Comparison of ENCODE assay signal across 1 cellular context in the genomic region with DNA sequence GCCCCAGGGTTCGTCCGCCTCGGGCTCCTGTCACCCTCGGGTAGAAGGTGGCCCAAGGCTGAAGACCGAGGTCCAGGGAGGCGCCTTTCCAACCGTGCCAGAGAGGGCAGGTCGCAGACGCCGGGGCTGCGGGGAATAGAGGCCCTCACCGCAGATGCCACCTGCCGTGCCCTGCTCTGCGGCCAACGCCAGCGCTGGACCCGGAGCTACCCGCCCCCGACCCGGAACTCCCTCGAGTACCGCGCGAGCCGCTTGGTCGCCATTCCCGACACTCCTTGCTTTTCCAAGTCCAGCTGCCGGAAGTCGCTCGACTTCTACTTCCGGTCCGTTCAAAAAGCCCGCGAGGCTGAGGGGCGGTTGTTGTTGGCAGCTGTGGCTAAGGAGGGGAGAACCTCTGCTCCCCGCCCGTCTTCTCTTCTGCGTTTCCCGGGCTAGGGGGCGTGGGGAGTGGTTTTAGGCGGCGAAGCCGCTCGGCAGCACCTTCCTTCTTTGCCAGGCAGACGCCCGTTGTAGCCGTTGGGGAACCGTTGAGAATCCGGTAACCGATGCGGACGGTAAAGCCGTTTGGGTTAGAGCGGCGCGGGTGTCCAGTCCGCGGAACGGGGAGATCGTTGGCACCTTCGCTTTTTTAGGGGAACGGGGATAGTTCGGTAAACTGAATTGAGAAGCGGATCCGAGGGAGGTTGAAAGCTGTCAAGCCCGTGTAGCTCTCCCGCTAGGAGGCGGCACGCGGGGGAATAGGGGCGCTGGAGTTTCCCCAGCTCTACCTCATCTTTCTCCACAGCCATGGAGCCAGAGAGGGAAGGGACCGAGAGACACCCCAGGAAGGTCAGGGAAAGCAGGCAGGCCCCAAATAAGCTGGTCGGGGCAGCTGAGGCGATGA.
TF ChIP-seq lines count a peak whose summit lies in the region.

A gene with protein sequence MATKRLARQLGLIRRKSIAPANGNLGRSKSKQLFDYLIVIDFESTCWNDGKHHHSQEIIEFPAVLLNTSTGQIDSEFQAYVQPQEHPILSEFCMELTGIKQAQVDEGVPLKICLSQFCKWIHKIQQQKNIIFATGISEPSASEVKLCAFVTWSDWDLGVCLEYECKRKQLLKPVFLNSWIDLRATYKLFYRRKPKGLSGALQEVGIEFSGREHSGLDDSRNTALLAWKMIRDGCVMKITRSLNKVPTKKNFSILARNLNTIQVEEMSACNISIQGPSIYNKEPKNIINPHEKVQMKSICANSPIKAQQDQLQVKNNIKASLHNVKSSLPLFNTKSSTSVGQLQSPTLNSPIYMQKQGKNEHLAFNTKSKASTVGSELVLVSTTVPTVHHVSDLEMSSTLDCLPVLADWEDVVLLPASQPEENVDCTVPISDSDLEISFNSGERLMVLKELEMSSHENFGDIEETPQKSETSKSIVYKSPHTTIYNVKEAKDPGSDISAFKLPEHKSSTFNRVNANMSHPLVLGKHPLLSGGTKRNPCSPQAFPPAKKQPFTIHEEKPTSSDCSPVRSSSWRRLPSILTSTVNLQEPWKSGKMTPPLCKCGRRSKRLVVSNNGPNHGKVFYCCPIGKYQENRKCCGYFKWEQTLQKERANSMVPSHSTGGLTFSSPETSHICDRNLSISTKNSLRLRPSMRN (minus strand): TSS at position 305 of the 883 bp plus-strand sequence. CDS start 42 bp downstream, at position 263.
A gene with protein sequence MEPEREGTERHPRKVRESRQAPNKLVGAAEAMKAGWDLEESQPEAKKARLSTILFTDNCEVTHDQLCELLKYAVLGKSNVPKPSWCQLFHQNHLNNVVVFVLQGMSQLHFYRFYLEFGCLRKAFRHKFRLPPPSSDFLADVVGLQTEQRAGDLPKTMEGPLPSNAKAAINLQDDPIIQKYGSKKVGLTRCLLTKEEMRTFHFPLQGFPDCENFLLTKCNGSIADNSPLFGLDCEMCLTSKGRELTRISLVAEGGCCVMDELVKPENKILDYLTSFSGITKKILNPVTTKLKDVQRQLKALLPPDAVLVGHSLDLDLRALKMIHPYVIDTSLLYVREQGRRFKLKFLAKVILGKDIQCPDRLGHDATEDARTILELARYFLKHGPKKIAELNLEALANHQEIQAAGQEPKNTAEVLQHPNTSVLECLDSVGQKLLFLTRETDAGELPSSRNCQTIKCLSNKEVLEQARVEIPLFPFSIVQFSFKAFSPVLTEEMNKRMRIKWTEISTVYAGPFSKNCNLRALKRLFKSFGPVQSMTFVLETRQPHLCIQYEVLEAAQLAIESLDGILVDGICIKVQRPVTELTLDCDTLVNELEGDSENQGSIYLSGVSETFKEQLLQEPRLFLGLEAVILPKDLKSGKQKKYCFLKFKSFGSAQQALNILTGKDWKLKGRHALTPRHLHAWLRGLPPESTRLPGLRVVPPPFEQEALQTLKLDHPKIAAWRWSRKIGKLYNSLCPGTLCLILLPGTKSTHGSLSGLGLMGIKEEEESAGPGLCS (plus strand): TSS at position 360 of the 883 bp plus-strand sequence. CDS start 427 bp downstream, at position 787.

TF ChIP-seq in K562, 482 proteins besides CTCF, POLR2A, EP300 and RAD21 (continued from another document and continues in another):
- TF ChIP-seq, protein P1, sequence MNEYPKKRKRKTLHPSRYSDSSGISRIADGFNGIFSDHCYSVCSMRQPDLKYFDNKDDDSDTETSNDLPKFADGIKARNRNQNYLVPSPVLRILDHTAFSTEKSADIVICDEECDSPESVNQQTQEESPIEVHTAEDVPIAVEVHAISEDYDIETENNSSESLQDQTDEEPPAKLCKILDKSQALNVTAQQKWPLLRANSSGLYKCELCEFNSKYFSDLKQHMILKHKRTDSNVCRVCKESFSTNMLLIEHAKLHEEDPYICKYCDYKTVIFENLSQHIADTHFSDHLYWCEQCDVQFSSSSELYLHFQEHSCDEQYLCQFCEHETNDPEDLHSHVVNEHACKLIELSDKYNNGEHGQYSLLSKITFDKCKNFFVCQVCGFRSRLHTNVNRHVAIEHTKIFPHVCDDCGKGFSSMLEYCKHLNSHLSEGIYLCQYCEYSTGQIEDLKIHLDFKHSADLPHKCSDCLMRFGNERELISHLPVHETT (CRISPR knock-in tag; conservative IDR thresholded peaks at IDR 0.05 in 1 of 2, IDR thresholded peaks at IDR 0.05 in 1 of 2), result peak in 1 of 2 experiments; percentile 93; a peak in 2 of 4 replicates
- TF ChIP-seq, protein P2, sequence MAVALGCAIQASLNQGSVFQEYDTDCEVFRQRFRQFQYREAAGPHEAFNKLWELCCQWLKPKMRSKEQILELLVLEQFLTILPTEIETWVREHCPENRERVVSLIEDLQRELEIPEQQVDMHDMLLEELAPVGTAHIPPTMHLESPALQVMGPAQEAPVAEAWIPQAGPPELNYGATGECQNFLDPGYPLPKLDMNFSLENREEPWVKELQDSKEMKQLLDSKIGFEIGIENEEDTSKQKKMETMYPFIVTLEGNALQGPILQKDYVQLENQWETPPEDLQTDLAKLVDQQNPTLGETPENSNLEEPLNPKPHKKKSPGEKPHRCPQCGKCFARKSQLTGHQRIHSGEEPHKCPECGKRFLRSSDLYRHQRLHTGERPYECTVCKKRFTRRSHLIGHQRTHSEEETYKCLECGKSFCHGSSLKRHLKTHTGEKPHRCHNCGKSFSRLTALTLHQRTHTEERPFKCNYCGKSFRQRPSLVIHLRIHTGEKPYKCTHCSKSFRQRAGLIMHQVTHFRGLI (CRISPR knock-in tag; IDR thresholded peaks at IDR 0.05), result no peak
- peak; percentile 50; the same call in 1 of the 2 replicates for TF ChIP-seq BCOR (IDR thresholded peaks at IDR 0.05)
- no peak for TF ChIP-seq ZNF766 (CRISPR knock-in tag; conservative IDR thresholded peaks at IDR 0.05)
- peak; percentile 29 to 34; a peak in 2 of 4 replicates for TF ChIP-seq NRF1 (conservative IDR thresholded peaks at IDR 0.05 in 1 of 2, IDR thresholded peaks at IDR 0.05 in 1 of 2)
- no peak for TF ChIP-seq RHOXF2B (CRISPR knock-in tag; conservative IDR thresholded peaks at IDR 0.05)
- peak; percentile 49; the same call in 1 of the 2 replicates for TF ChIP-seq EGR1 (conservative IDR thresholded peaks at IDR 0.05)
- peak; percentile 84 for TF ChIP-seq ZNF764 (CRISPR knock-in tag; IDR thresholded peaks at IDR 0.05; ENCODE audit: low read depth)
- peak; percentile 55; the same call in 1 of the 2 replicates for TF ChIP-seq CTBP1 (IDR thresholded peaks at IDR 0.05; ENCODE audit: borderline replicate concordance)
- TF ChIP-seq FOXA3 (CRISPR knock-in tag; conservative IDR thresholded peaks at IDR 0.05 in 1 of 2, IDR thresholded peaks at IDR 0.05 in 1 of 2), result no peak
- no peak for TF ChIP-seq DNMT1 (IDR thresholded peaks at IDR 0.05)
- TF ChIP-seq SIX5 (IDR thresholded peaks at IDR 0.05; ENCODE audit: borderline replicate concordance in 1 of 2, insufficient read depth in 1 of 2, low read depth in 1 of 2, low read length in 2 of 2), result no peak
- TF ChIP-seq TRIM28 (IDR thresholded peaks at IDR 0.05), result no peak; the same call in 1 of the 2 replicates
- no peak for TF ChIP-seq NUFIP1 (IDR thresholded peaks at IDR 0.05; ENCODE audit: partially characterized antibody)
- TF ChIP-seq, protein P3, sequence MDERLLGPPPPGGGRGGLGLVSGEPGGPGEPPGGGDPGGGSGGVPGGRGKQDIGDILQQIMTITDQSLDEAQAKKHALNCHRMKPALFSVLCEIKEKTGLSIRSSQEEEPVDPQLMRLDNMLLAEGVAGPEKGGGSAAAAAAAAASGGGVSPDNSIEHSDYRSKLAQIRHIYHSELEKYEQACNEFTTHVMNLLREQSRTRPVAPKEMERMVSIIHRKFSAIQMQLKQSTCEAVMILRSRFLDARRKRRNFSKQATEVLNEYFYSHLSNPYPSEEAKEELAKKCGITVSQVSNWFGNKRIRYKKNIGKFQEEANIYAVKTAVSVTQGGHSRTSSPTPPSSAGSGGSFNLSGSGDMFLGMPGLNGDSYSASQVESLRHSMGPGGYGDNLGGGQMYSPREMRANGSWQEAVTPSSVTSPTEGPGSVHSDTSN (CRISPR knock-in tag; IDR thresholded peaks at IDR 0.05; ENCODE audit: low read depth), result no peak
- TF ChIP-seq, protein P3 (tag; conservative IDR thresholded peaks at IDR 0.05; ENCODE audit: low read depth), result no peak
- peak; percentile 51 for TF ChIP-seq MIER1 (IDR thresholded peaks at IDR 0.05; ENCODE audit: low read depth)
- peak; percentile 61 for TF ChIP-seq SP1 (CRISPR knock-in tag; IDR thresholded peaks at IDR 0.05)
- no peak for TF ChIP-seq KAT2B (IDR thresholded peaks at IDR 0.05; ENCODE audit: low read depth, low read length)
- TF ChIP-seq, protein P4, sequence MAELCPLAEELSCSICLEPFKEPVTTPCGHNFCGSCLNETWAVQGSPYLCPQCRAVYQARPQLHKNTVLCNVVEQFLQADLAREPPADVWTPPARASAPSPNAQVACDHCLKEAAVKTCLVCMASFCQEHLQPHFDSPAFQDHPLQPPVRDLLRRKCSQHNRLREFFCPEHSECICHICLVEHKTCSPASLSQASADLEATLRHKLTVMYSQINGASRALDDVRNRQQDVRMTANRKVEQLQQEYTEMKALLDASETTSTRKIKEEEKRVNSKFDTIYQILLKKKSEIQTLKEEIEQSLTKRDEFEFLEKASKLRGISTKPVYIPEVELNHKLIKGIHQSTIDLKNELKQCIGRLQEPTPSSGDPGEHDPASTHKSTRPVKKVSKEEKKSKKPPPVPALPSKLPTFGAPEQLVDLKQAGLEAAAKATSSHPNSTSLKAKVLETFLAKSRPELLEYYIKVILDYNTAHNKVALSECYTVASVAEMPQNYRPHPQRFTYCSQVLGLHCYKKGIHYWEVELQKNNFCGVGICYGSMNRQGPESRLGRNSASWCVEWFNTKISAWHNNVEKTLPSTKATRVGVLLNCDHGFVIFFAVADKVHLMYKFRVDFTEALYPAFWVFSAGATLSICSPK (IDR thresholded peaks at IDR 0.05; ENCODE audit: borderline replicate concordance), result no peak
- TF ChIP-seq, protein P5, sequence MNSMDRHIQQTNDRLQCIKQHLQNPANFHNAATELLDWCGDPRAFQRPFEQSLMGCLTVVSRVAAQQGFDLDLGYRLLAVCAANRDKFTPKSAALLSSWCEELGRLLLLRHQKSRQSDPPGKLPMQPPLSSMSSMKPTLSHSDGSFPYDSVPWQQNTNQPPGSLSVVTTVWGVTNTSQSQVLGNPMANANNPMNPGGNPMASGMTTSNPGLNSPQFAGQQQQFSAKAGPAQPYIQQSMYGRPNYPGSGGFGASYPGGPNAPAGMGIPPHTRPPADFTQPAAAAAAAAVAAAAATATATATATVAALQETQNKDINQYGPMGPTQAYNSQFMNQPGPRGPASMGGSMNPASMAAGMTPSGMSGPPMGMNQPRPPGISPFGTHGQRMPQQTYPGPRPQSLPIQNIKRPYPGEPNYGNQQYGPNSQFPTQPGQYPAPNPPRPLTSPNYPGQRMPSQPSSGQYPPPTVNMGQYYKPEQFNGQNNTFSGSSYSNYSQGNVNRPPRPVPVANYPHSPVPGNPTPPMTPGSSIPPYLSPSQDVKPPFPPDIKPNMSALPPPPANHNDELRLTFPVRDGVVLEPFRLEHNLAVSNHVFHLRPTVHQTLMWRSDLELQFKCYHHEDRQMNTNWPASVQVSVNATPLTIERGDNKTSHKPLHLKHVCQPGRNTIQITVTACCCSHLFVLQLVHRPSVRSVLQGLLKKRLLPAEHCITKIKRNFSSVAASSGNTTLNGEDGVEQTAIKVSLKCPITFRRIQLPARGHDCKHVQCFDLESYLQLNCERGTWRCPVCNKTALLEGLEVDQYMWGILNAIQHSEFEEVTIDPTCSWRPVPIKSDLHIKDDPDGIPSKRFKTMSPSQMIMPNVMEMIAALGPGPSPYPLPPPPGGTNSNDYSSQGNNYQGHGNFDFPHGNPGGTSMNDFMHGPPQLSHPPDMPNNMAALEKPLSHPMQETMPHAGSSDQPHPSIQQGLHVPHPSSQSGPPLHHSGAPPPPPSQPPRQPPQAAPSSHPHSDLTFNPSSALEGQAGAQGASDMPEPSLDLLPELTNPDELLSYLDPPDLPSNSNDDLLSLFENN (IDR thresholded peaks at IDR 0.05; ENCODE audit: low read depth in 2 of 2, low read length in 2 of 2), result no peak
